In the genomic region with DNA sequence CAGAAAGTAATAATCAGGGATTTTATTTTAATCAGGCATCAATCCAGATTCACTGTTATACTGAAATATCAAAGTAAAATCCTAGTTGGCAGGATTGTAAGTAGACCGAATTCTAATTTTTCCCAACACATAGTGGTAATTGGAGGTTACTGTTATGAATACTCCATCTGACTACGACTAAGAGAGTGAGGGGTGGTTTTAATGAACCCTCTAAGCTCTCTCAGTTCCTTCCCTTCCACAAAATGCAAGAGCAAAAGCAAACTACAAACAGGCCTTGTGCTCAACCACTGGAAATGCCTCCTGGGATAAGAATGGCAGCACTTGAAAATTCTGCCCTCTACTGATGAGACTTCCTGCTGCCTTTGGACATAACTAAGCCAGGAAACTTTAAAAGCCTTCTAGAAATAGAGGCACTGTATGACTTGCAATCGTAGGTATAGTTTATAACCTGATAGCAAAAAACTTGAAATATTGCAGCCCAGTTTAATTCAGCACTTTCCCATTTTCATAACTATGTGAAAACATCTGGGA, we compare ENCODE assay signal across 1 cellular context.
TF ChIP-seq lines count a peak whose summit lies in the region.

No MANE protein-coding gene starts in this region.

TF ChIP-seq in WTC11, 78 proteins besides CTCF, POLR2A, EP300 and RAD21 (continued from another document):
- TF ChIP-seq, protein P1, sequence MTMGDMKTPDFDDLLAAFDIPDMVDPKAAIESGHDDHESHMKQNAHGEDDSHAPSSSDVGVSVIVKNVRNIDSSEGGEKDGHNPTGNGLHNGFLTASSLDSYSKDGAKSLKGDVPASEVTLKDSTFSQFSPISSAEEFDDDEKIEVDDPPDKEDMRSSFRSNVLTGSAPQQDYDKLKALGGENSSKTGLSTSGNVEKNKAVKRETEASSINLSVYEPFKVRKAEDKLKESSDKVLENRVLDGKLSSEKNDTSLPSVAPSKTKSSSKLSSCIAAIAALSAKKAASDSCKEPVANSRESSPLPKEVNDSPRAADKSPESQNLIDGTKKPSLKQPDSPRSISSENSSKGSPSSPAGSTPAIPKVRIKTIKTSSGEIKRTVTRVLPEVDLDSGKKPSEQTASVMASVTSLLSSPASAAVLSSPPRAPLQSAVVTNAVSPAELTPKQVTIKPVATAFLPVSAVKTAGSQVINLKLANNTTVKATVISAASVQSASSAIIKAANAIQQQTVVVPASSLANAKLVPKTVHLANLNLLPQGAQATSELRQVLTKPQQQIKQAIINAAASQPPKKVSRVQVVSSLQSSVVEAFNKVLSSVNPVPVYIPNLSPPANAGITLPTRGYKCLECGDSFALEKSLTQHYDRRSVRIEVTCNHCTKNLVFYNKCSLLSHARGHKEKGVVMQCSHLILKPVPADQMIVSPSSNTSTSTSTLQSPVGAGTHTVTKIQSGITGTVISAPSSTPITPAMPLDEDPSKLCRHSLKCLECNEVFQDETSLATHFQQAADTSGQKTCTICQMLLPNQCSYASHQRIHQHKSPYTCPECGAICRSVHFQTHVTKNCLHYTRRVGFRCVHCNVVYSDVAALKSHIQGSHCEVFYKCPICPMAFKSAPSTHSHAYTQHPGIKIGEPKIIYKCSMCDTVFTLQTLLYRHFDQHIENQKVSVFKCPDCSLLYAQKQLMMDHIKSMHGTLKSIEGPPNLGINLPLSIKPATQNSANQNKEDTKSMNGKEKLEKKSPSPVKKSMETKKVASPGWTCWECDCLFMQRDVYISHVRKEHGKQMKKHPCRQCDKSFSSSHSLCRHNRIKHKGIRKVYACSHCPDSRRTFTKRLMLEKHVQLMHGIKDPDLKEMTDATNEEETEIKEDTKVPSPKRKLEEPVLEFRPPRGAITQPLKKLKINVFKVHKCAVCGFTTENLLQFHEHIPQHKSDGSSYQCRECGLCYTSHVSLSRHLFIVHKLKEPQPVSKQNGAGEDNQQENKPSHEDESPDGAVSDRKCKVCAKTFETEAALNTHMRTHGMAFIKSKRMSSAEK (CRISPR knock-in tag; IDR thresholded peaks at IDR 0.05; ENCODE audit: borderline replicate concordance) = no peak
